In the genomic region with DNA sequence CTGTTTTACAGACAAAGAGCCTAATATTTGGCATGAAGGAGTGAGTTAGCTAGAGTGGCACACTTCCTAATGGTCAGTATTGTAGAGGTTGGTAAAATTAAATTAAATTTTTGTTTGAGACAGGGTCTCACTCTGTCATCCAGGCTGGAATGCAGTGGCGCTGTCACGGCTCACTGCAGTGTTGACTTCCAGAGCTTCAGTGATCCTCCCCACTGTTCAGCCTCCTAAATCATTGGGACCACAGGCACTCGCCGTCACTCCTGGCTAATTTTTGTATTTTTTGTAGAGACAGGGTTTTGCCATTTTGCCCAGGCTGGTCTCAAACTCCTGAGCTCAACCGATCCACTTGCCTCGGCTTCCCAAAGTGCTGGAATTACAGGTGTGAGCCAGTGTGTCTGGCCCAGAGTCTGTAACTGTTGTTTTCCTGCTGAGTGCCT, we compare ENCODE assay signal across 1 cellular context.
TF ChIP-seq lines count a peak whose summit lies in the region.

No MANE protein-coding gene starts in this region.

TF ChIP-seq in GM23338, 12 proteins besides CTCF, POLR2A, EP300 and RAD21 (continued from another document):
- TF ChIP-seq, protein P1, sequence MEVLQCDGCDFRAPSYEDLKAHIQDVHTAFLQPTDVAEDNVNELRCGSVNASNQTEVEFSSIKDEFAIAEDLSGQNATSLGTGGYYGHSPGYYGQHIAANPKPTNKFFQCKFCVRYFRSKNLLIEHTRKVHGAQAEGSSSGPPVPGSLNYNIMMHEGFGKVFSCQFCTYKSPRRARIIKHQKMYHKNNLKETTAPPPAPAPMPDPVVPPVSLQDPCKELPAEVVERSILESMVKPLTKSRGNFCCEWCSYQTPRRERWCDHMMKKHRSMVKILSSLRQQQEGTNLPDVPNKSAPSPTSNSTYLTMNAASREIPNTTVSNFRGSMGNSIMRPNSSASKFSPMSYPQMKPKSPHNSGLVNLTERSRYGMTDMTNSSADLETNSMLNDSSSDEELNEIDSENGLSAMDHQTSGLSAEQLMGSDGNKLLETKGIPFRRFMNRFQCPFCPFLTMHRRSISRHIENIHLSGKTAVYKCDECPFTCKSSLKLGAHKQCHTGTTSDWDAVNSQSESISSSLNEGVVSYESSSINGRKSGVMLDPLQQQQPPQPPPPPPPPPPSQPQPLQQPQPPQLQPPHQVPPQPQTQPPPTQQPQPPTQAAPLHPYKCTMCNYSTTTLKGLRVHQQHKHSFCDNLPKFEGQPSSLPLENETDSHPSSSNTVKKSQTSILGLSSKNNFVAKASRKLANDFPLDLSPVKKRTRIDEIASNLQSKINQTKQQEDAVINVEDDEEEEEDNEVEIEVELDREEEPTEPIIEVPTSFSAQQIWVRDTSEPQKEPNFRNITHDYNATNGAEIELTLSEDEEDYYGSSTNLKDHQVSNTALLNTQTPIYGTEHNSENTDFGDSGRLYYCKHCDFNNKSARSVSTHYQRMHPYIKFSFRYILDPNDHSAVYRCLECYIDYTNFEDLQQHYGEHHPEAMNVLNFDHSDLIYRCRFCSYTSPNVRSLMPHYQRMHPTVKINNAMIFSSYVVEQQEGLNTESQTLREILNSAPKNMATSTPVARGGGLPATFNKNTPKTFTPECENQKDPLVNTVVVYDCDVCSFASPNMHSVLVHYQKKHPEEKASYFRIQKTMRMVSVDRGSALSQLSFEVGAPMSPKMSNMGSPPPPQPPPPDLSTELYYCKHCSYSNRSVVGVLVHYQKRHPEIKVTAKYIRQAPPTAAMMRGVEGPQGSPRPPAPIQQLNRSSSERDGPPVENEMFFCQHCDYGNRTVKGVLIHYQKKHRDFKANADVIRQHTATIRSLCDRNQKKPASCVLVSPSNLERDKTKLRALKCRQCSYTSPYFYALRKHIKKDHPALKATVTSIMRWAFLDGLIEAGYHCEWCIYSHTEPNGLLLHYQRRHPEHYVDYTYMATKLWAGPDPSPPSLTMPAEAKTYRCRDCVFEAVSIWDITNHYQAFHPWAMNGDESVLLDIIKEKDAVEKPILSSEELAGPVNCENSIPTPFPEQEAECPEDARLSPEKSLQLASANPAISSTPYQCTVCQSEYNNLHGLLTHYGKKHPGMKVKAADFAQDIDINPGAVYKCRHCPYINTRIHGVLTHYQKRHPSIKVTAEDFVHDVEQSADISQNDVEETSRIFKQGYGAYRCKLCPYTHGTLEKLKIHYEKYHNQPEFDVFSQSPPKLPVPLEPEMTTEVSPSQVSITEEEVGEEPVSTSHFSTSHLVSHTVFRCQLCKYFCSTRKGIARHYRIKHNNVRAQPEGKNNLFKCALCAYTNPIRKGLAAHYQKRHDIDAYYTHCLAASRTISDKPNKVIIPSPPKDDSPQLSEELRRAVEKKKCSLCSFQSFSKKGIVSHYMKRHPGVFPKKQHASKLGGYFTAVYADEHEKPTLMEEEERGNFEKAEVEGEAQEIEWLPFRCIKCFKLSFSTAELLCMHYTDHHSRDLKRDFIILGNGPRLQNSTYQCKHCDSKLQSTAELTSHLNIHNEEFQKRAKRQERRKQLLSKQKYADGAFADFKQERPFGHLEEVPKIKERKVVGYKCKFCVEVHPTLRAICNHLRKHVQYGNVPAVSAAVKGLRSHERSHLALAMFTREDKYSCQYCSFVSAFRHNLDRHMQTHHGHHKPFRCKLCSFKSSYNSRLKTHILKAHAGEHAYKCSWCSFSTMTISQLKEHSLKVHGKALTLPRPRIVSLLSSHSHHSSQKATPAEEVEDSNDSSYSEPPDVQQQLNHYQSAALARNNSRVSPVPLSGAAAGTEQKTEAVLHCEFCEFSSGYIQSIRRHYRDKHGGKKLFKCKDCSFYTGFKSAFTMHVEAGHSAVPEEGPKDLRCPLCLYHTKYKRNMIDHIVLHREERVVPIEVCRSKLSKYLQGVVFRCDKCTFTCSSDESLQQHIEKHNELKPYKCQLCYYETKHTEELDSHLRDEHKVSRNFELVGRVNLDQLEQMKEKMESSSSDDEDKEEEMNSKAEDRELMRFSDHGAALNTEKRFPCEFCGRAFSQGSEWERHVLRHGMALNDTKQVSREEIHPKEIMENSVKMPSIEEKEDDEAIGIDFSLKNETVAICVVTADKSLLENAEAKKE (CRISPR knock-in tag; IDR thresholded peaks at IDR 0.05) = no peak
